ENCODE assay signal across 8 cellular contexts in genomic region chrX:40644821-40645358, GRCh38.
A peak's percentile ranks its signal among the peaks of the same experiment; 100 is the strongest.
DNase-seq lines count a peak whose midpoint lies in the region; ATAC-seq, FAIRE-seq and TF ChIP-seq lines count a peak whose summit lies in the region.

No MANE protein-coding gene starts in this region.

- H3K4me3 ChIP-seq in MM.1S (ENCODE audit: low read length) (peak overlapping the region; percentile 64), mucosa of stomach (ENCODE audit: low read length) (peak overlapping the region; percentile 16), tibial artery (peak overlapping the region; percentile 38 to 47)

- H3K79me2 ChIP-seq in MM.1S (ENCODE audit: low read length), result peaks cover 66% of the 10 kb centered on the region

- no peaks in the 10 kb centered on the region for H4K20me1 ChIP-seq in MM.1S (ENCODE audit: insufficient read depth, low read length)

- H3K9me3 ChIP-seq in MM.1S (replicated peaks; ENCODE audit: insufficient read depth, low read length) (no peaks in the 10 kb centered on the region), mucosa of stomach (ENCODE audit: control insufficient read depth, low read length) (no peaks in the 10 kb centered on the region), tibial artery (no peaks in the 10 kb centered on the region)

- peak; percentile 95 for FAIRE-seq in GM19239 (lab: Jason Lieb, UNC)

- peak overlapping the region; percentile 90 to 95 for H3K4me3 Mint-ChIP-seq in effector memory CD8-positive, alpha-beta T cell

- H3F3A ChIP-seq in MM.1S (ENCODE audit: insufficient read depth, low read length), result peaks cover 13% of the 10 kb centered on the region

- H3K9me2 ChIP-seq in MM.1S (replicated peaks; ENCODE audit: insufficient read depth, low read length), result no peaks in the 10 kb centered on the region

- no peaks in the 10 kb centered on the region for H3K27me3 ChIP-seq in MM.1S (replicated peaks; ENCODE audit: insufficient read depth, low read length)
- H3K27me3 ChIP-seq in mucosa of stomach (ENCODE audit: control insufficient read depth, insufficient read depth, low read length), result no peaks in the 10 kb centered on the region
- H3K27me3 ChIP-seq in tibial artery, result no peaks in the 10 kb centered on the region

- H3K27ac Mint-ChIP-seq in effector memory CD8-positive, alpha-beta T cell, result peak overlapping the region; percentile 93 to 95

- ATAC-seq in effector memory CD8-positive, alpha-beta T cell (replicated peaks), result peak; percentile 56
- ATAC-seq in GM18519 (IDR thresholded peaks at IDR 0.05; ENCODE audit: low FRiP score, unreplicated experiment), result no peak

- H3K27ac ChIP-seq in MM.1S (ENCODE audit: low read length), result peak overlapping the region; percentile 77
- H3K27ac ChIP-seq in tibial artery, result peak overlapping the region; percentile 50 to 73

- H3K4me1 Mint-ChIP-seq in effector memory CD8-positive, alpha-beta T cell (ENCODE audit: low read depth in 2 of 2), result peaks cover 27 to 31% of the 10 kb centered on the region in 2 donors

- H3K4me1 ChIP-seq in MM.1S (ENCODE audit: low read length) (0 out of 2 replicates have a peak, but pooled peaks cover 5% of the 10 kb centered on the region), mucosa of stomach (ENCODE audit: control insufficient read depth, insufficient read depth, low read length) (peaks cover 4% of the 10 kb centered on the region), tibial artery (peaks cover 0 to 47% (median 16%) of the 10 kb centered on the region in 4 donors)

- peak overlapping the region; percentile 54; the same call in 1 of the 2 replicates for H3K9ac ChIP-seq in MM.1S (ENCODE audit: low read length)
- peak overlapping the region; percentile 54 for H3K9ac ChIP-seq in mucosa of stomach (ENCODE audit: low read length)

- no peaks in the 10 kb centered on the region for H3K36me3 ChIP-seq in MM.1S (replicated peaks; ENCODE audit: insufficient read depth, low read length)
- no peaks in the 10 kb centered on the region for H3K36me3 ChIP-seq in mucosa of stomach (ENCODE audit: control insufficient read depth, insufficient read depth, low read length)
- peaks cover 0 to 3% (median 0%) of the 10 kb centered on the region in 3 donors for H3K36me3 ChIP-seq in tibial artery

- DNase-seq in Ammon's horn (ENCODE audit: low spot score) (peak; percentile 35), GM19239 (ENCODE audit: insufficient read length, low spot score) (no peak), MM.1S (peak; percentile 45), tibial artery (peak; percentile 56 to 71)
- peak; percentile 5 to 10 for DNase-seq in activated CD4-positive, alpha-beta T cell treated with anti-CD3 and anti-CD28 coated beads, Interleukin-2, amount 50 U/mL, for 4 hours
- peak; percentile 13 to 40 (median 20) for DNase-seq in effector memory CD8-positive, alpha-beta T cell

- peak overlapping the region; percentile 92 for H3K4me2 ChIP-seq in MM.1S (ENCODE audit: low read depth, low read length)

- no peak for TF ChIP-seq CTCF in MM.1S (IDR thresholded peaks at IDR 0.05; ENCODE audit: low read length)
- TF ChIP-seq CTCF in tibial artery (IDR thresholded peaks at IDR 0.05), result no peak

- no peak overlapping the region for H2AFZ ChIP-seq in MM.1S (ENCODE audit: low read length)

- H3K27me3 Mint-ChIP-seq in effector memory CD8-positive, alpha-beta T cell, result no peaks in the 10 kb centered on the region

- H3K36me3 Mint-ChIP-seq in effector memory CD8-positive, alpha-beta T cell (ENCODE audit: insufficient read depth), result peaks cover 44% of the 10 kb centered on the region

- intact Hi-C loops in tibial artery (cut with DNase I; ENCODE audit: low total_unique reads), result no loop called here

- H3K9me3 Mint-ChIP-seq in effector memory CD8-positive, alpha-beta T cell, result no peaks in the 10 kb centered on the region
